In genomic region chr2:20189299-20189931, GRCh38 we compare ENCODE assay signal across 13 cellular contexts. TPM values are rescaled to one million over a fixed set of nuclear protein-coding genes. Genes with fewer than 3 reads are reported as not detected.
DNase-seq lines count a peak whose midpoint lies in the region; ATAC-seq and TF ChIP-seq lines count a peak whose summit lies in the region.
"Had no signal": no experiment of that assay in that cellular context is flagged by ENCODE, and none has a peak within 500 bp of the region (broad histone marks: within the 10 kb centered on the region; RNA-seq: fewer than 3 reads in every experiment).

No MANE protein-coding gene starts in this region.

- TF ChIP-seq CTCF in mesothelial cell of epicardium (IDR thresholded peaks at IDR 0.05; ENCODE audit: unreplicated experiment): no peak
- no peak for TF ChIP-seq CTCF in type B pancreatic cell (conservative IDR thresholded peaks at IDR 0.05)

- ATAC-seq in Right ventricle myocardium inferior (no peak), left cardiac atrium (no peak), GM19395 (IDR thresholded peaks at IDR 0.05; ENCODE audit: unreplicated experiment) (no peak)

- TF ChIP-seq POLR2A in erythroblast (IDR thresholded peaks at IDR 0.05; ENCODE audit: low read length): no peak

- H3K4me3 Mint-ChIP-seq in mesothelial cell of epicardium: no peak overlapping the region
- peak overlapping the region; percentile 20 for H3K4me3 Mint-ChIP-seq in type B pancreatic cell

- DNase-seq in Right ventricle myocardium inferior (ENCODE audit: missing footprints) (peak; percentile 3), left cardiac atrium (no peak), epithelial cell of prostate (ENCODE audit: low read depth, low spot score) (no peak), mesothelial cell of epicardium (ENCODE audit: low spot score in 2 of 2, unreplicated experiment in 2 of 2) (no peak), type B pancreatic cell (ENCODE audit: extremely low spot score, unreplicated experiment) (no peak), erythroblast (lab: John Stamatoyannopoulos, UW) (no peak)
- DNase-seq in central memory CD4-positive, alpha-beta T cell: no peak
- DNase-seq: DMS153, MM.1S, NCI-H1105, PC-9 had no signal

- H3K36me3 Mint-ChIP-seq in mesothelial cell of epicardium: no peaks in the 10 kb centered on the region
- H3K36me3 Mint-ChIP-seq in type B pancreatic cell: no peaks in the 10 kb centered on the region

- peak overlapping the region; percentile 79 for H3K27ac Mint-ChIP-seq in mesothelial cell of epicardium
- peak overlapping the region; percentile 77 for H3K27ac Mint-ChIP-seq in type B pancreatic cell

- H3K27me3 Mint-ChIP-seq in mesothelial cell of epicardium (ENCODE audit: low read depth): no peaks in the 10 kb centered on the region
- no peaks in the 10 kb centered on the region for H3K27me3 Mint-ChIP-seq in type B pancreatic cell

- H3K4me1 Mint-ChIP-seq in mesothelial cell of epicardium (peaks cover 52% of the 10 kb centered on the region), type B pancreatic cell (ENCODE audit: unreplicated experiment) (peaks cover 57% of the 10 kb centered on the region)

- H3K9me3 Mint-ChIP-seq in mesothelial cell of epicardium (no peaks in the 10 kb centered on the region), type B pancreatic cell (no peaks in the 10 kb centered on the region)

- intact Hi-C loops in Right ventricle myocardium inferior (cut with DNase I): no loop called here
- intact Hi-C loops in left cardiac atrium (cut with DNase I): no loop called here

- peak overlapping the region; percentile 29 for H3K27ac ChIP-seq in epithelial cell of prostate
- H3K27ac ChIP-seq: C4-2B, PC-9 had no signal

RNA-seq across cellular contexts. Expression of gene SDC1, which starts 35.5 kb away (rescaled TPM):
- total RNA-seq in Right ventricle myocardium inferior: 0.68 TPM
- total RNA-seq in left cardiac atrium: under 1 TPM; 0.21 to 0.50 TPM
- total RNA-seq in mesothelial cell of epicardium: 45.5 to 50.7 TPM (median 48.3 TPM) in 3 replicates
- total RNA-seq in type B pancreatic cell (ENCODE audit: low replicate concordance): 164 and 375 TPM in 2 replicates

Comparison
In these comparisons a context has a peak if more than half of its experiments do, and no peak if none do; other contexts are left out.
1. RNA of gene SDC1, which starts 35.5 kb away (total RNA-seq): 164 to 375 TPM in type B pancreatic cell and 45.5 to 50.7 TPM in mesothelial cell of epicardium; 0.68 TPM in Right ventricle myocardium inferior (single experiment) and 0.21 to 0.50 TPM in left cardiac atrium; every median in the first group is over 10 times any median in the second.